1 cellular context compared by ENCODE assay signal in the genomic region with DNA sequence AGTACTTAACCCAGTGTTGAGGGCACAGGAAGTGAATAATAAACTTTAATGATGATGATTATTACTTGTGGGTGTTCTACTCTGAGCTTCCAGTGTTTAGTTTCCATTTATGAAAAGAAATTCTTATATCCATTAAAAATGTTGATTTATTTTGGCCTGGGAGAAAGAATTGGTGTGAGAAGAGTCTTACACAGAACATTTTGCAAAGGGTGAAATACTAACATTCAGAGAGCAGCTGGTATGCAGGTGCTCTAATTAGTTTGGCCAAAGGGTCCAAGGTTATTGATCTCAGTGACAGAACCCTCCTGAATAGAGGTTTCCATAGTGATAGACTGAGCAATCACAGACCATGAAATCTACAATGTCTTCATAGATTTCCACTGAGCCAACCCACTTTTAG.
TF ChIP-seq lines count a peak whose summit lies in the region.

No MANE protein-coding gene starts in this region.

TF ChIP-seq in HepG2, 621 proteins besides CTCF, POLR2A, EP300 and RAD21 (continued from another document and continues in another):
- TF ChIP-seq, protein P1, sequence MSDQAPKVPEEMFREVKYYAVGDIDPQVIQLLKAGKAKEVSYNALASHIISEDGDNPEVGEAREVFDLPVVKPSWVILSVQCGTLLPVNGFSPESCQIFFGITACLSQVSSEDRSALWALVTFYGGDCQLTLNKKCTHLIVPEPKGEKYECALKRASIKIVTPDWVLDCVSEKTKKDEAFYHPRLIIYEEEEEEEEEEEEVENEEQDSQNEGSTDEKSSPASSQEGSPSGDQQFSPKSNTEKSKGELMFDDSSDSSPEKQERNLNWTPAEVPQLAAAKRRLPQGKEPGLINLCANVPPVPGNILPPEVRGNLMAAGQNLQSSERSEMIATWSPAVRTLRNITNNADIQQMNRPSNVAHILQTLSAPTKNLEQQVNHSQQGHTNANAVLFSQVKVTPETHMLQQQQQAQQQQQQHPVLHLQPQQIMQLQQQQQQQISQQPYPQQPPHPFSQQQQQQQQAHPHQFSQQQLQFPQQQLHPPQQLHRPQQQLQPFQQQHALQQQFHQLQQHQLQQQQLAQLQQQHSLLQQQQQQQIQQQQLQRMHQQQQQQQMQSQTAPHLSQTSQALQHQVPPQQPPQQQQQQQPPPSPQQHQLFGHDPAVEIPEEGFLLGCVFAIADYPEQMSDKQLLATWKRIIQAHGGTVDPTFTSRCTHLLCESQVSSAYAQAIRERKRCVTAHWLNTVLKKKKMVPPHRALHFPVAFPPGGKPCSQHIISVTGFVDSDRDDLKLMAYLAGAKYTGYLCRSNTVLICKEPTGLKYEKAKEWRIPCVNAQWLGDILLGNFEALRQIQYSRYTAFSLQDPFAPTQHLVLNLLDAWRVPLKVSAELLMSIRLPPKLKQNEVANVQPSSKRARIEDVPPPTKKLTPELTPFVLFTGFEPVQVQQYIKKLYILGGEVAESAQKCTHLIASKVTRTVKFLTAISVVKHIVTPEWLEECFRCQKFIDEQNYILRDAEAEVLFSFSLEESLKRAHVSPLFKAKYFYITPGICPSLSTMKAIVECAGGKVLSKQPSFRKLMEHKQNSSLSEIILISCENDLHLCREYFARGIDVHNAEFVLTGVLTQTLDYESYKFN (CRISPR knock-in tag; conservative IDR thresholded peaks at IDR 0.05), result peak; percentile 87
- TF ChIP-seq KAT7 (CRISPR knock-in tag; IDR thresholded peaks at IDR 0.05; ENCODE audit: borderline replicate concordance) (no peak), ELF3 (CRISPR knock-in tag; IDR thresholded peaks at IDR 0.05) (0 out of 2 replicates have a peak, but pooled peaks have one; percentile 47), ZFY (CRISPR knock-in tag; IDR thresholded peaks at IDR 0.05) (no peak), ZNF605 (CRISPR knock-in tag; IDR thresholded peaks at IDR 0.05) (no peak), HES4 (CRISPR knock-in tag; IDR thresholded peaks at IDR 0.05; ENCODE audit: borderline replicate concordance) (no peak), IRF2 (CRISPR knock-in tag; IDR thresholded peaks at IDR 0.05) (no peak), KLF6 (CRISPR knock-in tag; IDR thresholded peaks at IDR 0.05) (no peak), ZNF792 (CRISPR knock-in tag; IDR thresholded peaks at IDR 0.05) (no peak), ZNF773 (CRISPR knock-in tag; IDR thresholded peaks at IDR 0.05; ENCODE audit: borderline replicate concordance) (no peak), PPARG (CRISPR knock-in tag; conservative IDR thresholded peaks at IDR 0.05) (0 out of 2 replicates have a peak, but pooled peaks have one; percentile 39), ZNF138 (CRISPR knock-in tag; IDR thresholded peaks at IDR 0.05; ENCODE audit: low read depth) (0 out of 2 replicates have a peak, but pooled peaks have one; percentile 24), ZNF761 (CRISPR knock-in tag; conservative IDR thresholded peaks at IDR 0.05) (no peak), KDM5A (IDR thresholded peaks at IDR 0.05; ENCODE audit: borderline replicate concordance, low read length) (no peak), ZNF558 (CRISPR knock-in tag; IDR thresholded peaks at IDR 0.05; ENCODE audit: borderline replicate concordance) (no peak), ZNF326 (CRISPR knock-in tag; IDR thresholded peaks at IDR 0.05; ENCODE audit: borderline replicate concordance) (no peak), ZNF550 (CRISPR knock-in tag; IDR thresholded peaks at IDR 0.05; ENCODE audit: borderline replicate concordance) (no peak), KLF12 (CRISPR knock-in tag; IDR thresholded peaks at IDR 0.05; ENCODE audit: borderline replicate concordance) (0 out of 2 replicates have a peak, but pooled peaks have one; percentile 32), NR2F2 (IDR thresholded peaks at IDR 0.05; ENCODE audit: borderline replicate concordance, low read depth) (no peak), RARA (CRISPR knock-in tag; IDR thresholded peaks at IDR 0.05) (no peak), ZNF678 (CRISPR knock-in tag; IDR thresholded peaks at IDR 0.05) (no peak), GATAD2A (CRISPR knock-in tag; IDR thresholded peaks at IDR 0.05) (peak; percentile 46; the same call in 1 of the 2 replicates), PHB2 (IDR thresholded peaks at IDR 0.05; ENCODE audit: partially characterized antibody) (no peak), ARNTL (CRISPR knock-in tag; IDR thresholded peaks at IDR 0.05) (no peak), NR2F6 (IDR thresholded peaks at IDR 0.05) (no peak), NR2F6 (CRISPR knock-in tag; IDR thresholded peaks at IDR 0.05) (0 out of 2 replicates have a peak, but pooled peaks have one; percentile 34), NBN (conservative IDR thresholded peaks at IDR 0.05) (no peak), NCOR1 (IDR thresholded peaks at IDR 0.05; ENCODE audit: borderline replicate concordance, low read length) (peak; percentile 85; the same call in 1 of the 2 replicates), NFYC (CRISPR knock-in tag; IDR thresholded peaks at IDR 0.05) (0 out of 2 replicates have a peak, but pooled peaks have one; percentile 20), ZNF839 (CRISPR knock-in tag; IDR thresholded peaks at IDR 0.05; ENCODE audit: borderline replicate concordance) (no peak), ZNF670 (CRISPR knock-in tag; IDR thresholded peaks at IDR 0.05; ENCODE audit: borderline replicate concordance) (no peak), PITX1 (CRISPR knock-in tag; IDR thresholded peaks at IDR 0.05) (no peak)
- TF ChIP-seq, protein P2, sequence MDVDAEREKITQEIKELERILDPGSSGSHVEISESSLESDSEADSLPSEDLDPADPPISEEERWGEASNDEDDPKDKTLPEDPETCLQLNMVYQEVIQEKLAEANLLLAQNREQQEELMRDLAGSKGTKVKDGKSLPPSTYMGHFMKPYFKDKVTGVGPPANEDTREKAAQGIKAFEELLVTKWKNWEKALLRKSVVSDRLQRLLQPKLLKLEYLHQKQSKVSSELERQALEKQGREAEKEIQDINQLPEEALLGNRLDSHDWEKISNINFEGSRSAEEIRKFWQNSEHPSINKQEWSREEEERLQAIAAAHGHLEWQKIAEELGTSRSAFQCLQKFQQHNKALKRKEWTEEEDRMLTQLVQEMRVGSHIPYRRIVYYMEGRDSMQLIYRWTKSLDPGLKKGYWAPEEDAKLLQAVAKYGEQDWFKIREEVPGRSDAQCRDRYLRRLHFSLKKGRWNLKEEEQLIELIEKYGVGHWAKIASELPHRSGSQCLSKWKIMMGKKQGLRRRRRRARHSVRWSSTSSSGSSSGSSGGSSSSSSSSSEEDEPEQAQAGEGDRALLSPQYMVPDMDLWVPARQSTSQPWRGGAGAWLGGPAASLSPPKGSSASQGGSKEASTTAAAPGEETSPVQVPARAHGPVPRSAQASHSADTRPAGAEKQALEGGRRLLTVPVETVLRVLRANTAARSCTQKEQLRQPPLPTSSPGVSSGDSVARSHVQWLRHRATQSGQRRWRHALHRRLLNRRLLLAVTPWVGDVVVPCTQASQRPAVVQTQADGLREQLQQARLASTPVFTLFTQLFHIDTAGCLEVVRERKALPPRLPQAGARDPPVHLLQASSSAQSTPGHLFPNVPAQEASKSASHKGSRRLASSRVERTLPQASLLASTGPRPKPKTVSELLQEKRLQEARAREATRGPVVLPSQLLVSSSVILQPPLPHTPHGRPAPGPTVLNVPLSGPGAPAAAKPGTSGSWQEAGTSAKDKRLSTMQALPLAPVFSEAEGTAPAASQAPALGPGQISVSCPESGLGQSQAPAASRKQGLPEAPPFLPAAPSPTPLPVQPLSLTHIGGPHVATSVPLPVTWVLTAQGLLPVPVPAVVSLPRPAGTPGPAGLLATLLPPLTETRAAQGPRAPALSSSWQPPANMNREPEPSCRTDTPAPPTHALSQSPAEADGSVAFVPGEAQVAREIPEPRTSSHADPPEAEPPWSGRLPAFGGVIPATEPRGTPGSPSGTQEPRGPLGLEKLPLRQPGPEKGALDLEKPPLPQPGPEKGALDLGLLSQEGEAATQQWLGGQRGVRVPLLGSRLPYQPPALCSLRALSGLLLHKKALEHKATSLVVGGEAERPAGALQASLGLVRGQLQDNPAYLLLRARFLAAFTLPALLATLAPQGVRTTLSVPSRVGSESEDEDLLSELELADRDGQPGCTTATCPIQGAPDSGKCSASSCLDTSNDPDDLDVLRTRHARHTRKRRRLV (CRISPR knock-in tag; IDR thresholded peaks at IDR 0.05), result no peak
- TF ChIP-seq, protein P3, sequence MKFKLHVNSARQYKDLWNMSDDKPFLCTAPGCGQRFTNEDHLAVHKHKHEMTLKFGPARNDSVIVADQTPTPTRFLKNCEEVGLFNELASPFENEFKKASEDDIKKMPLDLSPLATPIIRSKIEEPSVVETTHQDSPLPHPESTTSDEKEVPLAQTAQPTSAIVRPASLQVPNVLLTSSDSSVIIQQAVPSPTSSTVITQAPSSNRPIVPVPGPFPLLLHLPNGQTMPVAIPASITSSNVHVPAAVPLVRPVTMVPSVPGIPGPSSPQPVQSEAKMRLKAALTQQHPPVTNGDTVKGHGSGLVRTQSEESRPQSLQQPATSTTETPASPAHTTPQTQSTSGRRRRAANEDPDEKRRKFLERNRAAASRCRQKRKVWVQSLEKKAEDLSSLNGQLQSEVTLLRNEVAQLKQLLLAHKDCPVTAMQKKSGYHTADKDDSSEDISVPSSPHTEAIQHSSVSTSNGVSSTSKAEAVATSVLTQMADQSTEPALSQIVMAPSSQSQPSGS (CRISPR knock-in tag; IDR thresholded peaks at IDR 0.05), result no peak
- TF ChIP-seq, protein P4, sequence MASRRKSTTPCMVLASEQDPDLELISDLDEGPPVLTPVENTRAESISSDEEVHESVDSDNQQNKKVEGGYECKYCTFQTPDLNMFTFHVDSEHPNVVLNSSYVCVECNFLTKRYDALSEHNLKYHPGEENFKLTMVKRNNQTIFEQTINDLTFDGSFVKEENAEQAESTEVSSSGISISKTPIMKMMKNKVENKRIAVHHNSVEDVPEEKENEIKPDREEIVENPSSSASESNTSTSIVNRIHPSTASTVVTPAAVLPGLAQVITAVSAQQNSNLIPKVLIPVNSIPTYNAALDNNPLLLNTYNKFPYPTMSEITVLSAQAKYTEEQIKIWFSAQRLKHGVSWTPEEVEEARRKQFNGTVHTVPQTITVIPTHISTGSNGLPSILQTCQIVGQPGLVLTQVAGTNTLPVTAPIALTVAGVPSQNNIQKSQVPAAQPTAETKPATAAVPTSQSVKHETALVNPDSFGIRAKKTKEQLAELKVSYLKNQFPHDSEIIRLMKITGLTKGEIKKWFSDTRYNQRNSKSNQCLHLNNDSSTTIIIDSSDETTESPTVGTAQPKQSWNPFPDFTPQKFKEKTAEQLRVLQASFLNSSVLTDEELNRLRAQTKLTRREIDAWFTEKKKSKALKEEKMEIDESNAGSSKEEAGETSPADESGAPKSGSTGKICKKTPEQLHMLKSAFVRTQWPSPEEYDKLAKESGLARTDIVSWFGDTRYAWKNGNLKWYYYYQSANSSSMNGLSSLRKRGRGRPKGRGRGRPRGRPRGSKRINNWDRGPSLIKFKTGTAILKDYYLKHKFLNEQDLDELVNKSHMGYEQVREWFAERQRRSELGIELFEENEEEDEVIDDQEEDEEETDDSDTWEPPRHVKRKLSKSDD (CRISPR knock-in tag; IDR thresholded peaks at IDR 0.05; ENCODE audit: low read depth), result no peak
- TF ChIP-seq, protein P5, sequence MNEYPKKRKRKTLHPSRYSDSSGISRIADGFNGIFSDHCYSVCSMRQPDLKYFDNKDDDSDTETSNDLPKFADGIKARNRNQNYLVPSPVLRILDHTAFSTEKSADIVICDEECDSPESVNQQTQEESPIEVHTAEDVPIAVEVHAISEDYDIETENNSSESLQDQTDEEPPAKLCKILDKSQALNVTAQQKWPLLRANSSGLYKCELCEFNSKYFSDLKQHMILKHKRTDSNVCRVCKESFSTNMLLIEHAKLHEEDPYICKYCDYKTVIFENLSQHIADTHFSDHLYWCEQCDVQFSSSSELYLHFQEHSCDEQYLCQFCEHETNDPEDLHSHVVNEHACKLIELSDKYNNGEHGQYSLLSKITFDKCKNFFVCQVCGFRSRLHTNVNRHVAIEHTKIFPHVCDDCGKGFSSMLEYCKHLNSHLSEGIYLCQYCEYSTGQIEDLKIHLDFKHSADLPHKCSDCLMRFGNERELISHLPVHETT (CRISPR knock-in tag; conservative IDR thresholded peaks at IDR 0.05), result no peak
- TF ChIP-seq, protein P6, sequence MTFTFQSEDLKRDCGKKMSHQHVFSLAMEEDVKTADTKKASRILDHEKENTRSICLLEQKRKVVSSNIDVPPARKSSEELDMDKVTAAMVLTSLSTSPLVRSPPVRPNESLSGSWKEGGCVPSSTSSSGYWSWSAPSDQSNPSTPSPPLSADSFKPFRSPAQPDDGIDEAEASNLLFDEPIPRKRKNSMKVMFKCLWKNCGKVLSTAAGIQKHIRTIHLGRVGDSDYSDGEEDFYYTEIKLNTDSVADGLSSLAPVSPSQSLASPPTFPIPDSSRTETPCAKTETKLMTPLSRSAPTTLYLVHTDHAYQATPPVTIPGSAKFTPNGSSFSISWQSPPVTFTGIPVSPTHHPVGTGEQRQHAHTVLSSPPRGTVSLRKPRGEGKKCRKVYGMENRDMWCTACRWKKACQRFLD (CRISPR knock-in tag; IDR thresholded peaks at IDR 0.05; ENCODE audit: borderline replicate concordance), result no peak
- TF ChIP-seq, protein P7, sequence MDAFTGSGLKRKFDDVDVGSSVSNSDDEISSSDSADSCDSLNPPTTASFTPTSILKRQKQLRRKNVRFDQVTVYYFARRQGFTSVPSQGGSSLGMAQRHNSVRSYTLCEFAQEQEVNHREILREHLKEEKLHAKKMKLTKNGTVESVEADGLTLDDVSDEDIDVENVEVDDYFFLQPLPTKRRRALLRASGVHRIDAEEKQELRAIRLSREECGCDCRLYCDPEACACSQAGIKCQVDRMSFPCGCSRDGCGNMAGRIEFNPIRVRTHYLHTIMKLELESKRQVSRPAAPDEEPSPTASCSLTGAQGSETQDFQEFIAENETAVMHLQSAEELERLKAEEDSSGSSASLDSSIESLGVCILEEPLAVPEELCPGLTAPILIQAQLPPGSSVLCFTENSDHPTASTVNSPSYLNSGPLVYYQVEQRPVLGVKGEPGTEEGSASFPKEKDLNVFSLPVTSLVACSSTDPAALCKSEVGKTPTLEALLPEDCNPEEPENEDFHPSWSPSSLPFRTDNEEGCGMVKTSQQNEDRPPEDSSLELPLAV (CRISPR knock-in tag; conservative IDR thresholded peaks at IDR 0.05; ENCODE audit: low read depth), result no peak
- TF ChIP-seq, protein P8, sequence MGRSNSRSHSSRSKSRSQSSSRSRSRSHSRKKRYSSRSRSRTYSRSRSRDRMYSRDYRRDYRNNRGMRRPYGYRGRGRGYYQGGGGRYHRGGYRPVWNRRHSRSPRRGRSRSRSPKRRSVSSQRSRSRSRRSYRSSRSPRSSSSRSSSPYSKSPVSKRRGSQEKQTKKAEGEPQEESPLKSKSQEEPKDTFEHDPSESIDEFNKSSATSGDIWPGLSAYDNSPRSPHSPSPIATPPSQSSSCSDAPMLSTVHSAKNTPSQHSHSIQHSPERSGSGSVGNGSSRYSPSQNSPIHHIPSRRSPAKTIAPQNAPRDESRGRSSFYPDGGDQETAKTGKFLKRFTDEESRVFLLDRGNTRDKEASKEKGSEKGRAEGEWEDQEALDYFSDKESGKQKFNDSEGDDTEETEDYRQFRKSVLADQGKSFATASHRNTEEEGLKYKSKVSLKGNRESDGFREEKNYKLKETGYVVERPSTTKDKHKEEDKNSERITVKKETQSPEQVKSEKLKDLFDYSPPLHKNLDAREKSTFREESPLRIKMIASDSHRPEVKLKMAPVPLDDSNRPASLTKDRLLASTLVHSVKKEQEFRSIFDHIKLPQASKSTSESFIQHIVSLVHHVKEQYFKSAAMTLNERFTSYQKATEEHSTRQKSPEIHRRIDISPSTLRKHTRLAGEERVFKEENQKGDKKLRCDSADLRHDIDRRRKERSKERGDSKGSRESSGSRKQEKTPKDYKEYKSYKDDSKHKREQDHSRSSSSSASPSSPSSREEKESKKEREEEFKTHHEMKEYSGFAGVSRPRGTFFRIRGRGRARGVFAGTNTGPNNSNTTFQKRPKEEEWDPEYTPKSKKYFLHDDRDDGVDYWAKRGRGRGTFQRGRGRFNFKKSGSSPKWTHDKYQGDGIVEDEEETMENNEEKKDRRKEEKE (IDR thresholded peaks at IDR 0.05), result no peak
